16 cellular contexts compared by ENCODE assay signal in the genomic region with DNA sequence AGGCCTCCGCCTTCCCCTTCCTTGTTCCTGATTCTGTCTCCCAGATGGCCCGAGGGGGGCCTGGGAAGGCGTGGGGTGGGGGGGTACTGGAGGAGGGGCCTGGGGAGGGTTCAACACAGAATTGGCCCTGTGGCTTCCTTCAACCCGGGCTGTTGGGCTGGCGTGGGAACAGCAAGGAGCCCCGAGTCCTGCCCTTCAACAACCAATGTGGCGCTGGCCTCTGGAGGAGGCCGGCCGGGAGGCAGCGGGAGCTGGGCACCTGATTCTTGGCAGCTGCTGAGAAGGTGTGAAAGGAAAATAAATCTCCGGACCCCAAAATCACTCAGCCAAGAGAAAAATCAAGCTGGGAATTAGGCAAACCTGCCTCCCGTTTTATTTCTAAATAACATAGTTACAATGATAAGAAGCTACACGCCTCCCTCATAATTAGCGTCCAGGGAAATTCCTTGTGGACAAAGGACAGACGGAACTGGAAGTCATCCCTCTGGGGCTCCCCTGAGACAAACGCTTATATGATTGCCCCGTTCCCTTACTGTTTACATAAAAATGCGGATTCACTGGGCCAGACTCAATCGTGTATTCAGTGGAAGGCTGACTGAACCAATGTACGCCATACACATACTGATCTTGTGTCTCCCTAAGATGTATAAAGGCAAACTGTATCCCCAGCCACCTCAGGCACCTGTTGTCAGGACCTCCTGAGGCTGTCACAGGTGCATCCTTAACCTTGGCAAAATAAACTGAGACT. TPM values are rescaled to one million over a fixed set of nuclear protein-coding genes. Genes with fewer than 3 reads are reported as not detected.
DNase-seq lines count a peak whose midpoint lies in the region; ATAC-seq, FAIRE-seq and TF ChIP-seq lines count a peak whose summit lies in the region.
"Had no signal": no experiment of that assay in that cellular context is flagged by ENCODE, and none has a peak within 500 bp of the region (broad histone marks: within the 10 kb centered on the region; RNA-seq: fewer than 3 reads in every experiment).

No MANE protein-coding gene starts in this region.

- H3K27ac ChIP-seq in Karpas-422 (ENCODE audit: low read length) (no peak overlapping the region), K562 (ENCODE audit: extremely low read depth, low read depth, low read length) (peak overlapping the region; percentile 94; the same call in 1 of the 3 replicates), sigmoid colon (peak overlapping the region in 3 of 4 donors; percentile 91 to 96 (median 96))

- no peak for FAIRE-seq in K562 (lab: Jason Lieb, UNC)

- H3K9ac ChIP-seq in Karpas-422 (ENCODE audit: low read length) (no peak overlapping the region), K562 (ENCODE audit: insufficient read depth in 1 of 2, low read depth in 2 of 2, low read length in 2 of 2) (peak overlapping the region in 1 of 2 experiments; percentile 99; a peak in 3 of 4 replicates)

- H3K9me1 ChIP-seq in K562 (ENCODE audit: control insufficient read depth, insufficient read depth, low read length) = no peaks in the 10 kb centered on the region

- H3K27me3 ChIP-seq in Karpas-422 (ENCODE audit: low read length) (no peaks in the 10 kb centered on the region), K562 (ENCODE audit: control insufficient read depth in 2 of 2, insufficient read depth in 2 of 2, low read length in 2 of 2) (no peaks in the 10 kb centered on the region), sigmoid colon (no peaks in the 10 kb centered on the region)
- H3K27me3 ChIP-seq: breast epithelium, left lung, testis had no signal

- TF ChIP-seq EP300 in K562 (IDR thresholded peaks at IDR 0.05; ENCODE audit: low read length) = no peak
- TF ChIP-seq EP300 in sigmoid colon (IDR thresholded peaks at IDR 0.05) = no peak

- peaks cover 15% of the 10 kb centered on the region for H3K4me1 Mint-ChIP-seq in activated CD4-positive, alpha-beta T cell treated with anti-CD3 and anti-CD28 coated beads, Interleukin-2, amount 10 ng/mL, durations not matched to agents 24 days and 14 days
- H3K4me1 Mint-ChIP-seq in MCF 10A (ENCODE audit: insufficient read depth, unreplicated experiment) = peaks cover 5% of the 10 kb centered on the region

- DNase-seq in activated CD4-positive, alpha-beta T cell treated with anti-CD3 and anti-CD28 coated beads, Interleukin-2, amount 10 ng/mL, durations not matched to agents 24 days and 14 days = no peak
- no peak for DNase-seq in activated CD4-positive, alpha-beta T cell treated with anti-CD3 and anti-CD28 coated beads, Interleukin-2, amount 50 U/mL, for 4 hours
- peak; percentile 59 for DNase-seq in Karpas-422
- no peak for DNase-seq in K562 (ENCODE audit: extremely low read depth in 1 of 4, low spot score in 3 of 4)
- DNase-seq in sigmoid colon = no peak
- DNase-seq in MCF 10A (ENCODE audit: unreplicated experiment) = no peak
- DNase-seq in OCI-M2 (lab: John Stamatoyannopoulos, UW; ENCODE audit: unreplicated experiment) = no peak
- DNase-seq: activated effector memory CD4-positive, alpha-beta T cell treated with anti-CD3 and anti-CD28 coated beads, Interleukin-2, amount 50 U/mL, for 16 hours; naive B cell; NCI-H2081 treated with DMSO at 0.1 percent for 48 hours; NCI-H82; testis had no signal

- H3K9me3 Mint-ChIP-seq in activated CD4-positive, alpha-beta T cell treated with anti-CD3 and anti-CD28 coated beads, Interleukin-2, amount 10 ng/mL, durations not matched to agents 24 days and 14 days = no peaks in the 10 kb centered on the region
- no peaks in the 10 kb centered on the region for H3K9me3 Mint-ChIP-seq in MCF 10A (ENCODE audit: unreplicated experiment)
- H3K9me3 Mint-ChIP-seq: naive B cell; T-helper 1 cell treated with Interleukin-12 subunit alpha and Interleukin-12 subunit beta and Interleukin-4 antibody, amounts not matched to agents 30 μg/mL and 1 μg/mL, for 36 hours had no signal

- H4K20me1 ChIP-seq in Karpas-422 (ENCODE audit: insufficient read depth, low read depth, low read length) (peaks cover 27% of the 10 kb centered on the region; the same call in 1 of the 2 replicates), K562 (replicated peaks; ENCODE audit: control insufficient read depth, insufficient read depth, low read length) (peaks cover 24% of the 10 kb centered on the region; the same call in 1 of the 2 replicates)

- H3K36me3 ChIP-seq in Karpas-422 (ENCODE audit: insufficient read depth, low read length) (peaks cover 15% of the 10 kb centered on the region; the same call in 1 of the 2 replicates), K562 (ENCODE audit: control insufficient read depth, insufficient read depth, low read length) (peaks cover 25% of the 10 kb centered on the region; the same call in 2 of the 3 replicates), sigmoid colon (peaks cover 0 to 16% (median 5%) of the 10 kb centered on the region in 4 donors)
- H3K36me3 ChIP-seq: breast epithelium had no signal

- H3K79me2 ChIP-seq in Karpas-422 (ENCODE audit: low read length) (peaks cover 17% of the 10 kb centered on the region), K562 (ENCODE audit: control insufficient read depth, insufficient read depth, low read length) (peaks cover 31% of the 10 kb centered on the region)

- ATAC-seq in K562 (no peak), GM21723 (IDR thresholded peaks at IDR 0.05; ENCODE audit: unreplicated experiment) (no peak)
- ATAC-seq: left lung had no signal

- H3K9me3 ChIP-seq in Karpas-422 (ENCODE audit: low read length) (peaks cover 3% of the 10 kb centered on the region), K562 (replicated peaks; ENCODE audit: control insufficient read depth, insufficient read depth, low read depth, low read length) (no peaks in the 10 kb centered on the region), sigmoid colon (no peaks in the 10 kb centered on the region)
- H3K9me3 ChIP-seq: breast epithelium, left lung, testis had no signal

- BruUV-seq in K562 (replicated peaks; lab: Mats Ljungman, UMichigan) (no TSS peak), MCF 10A (replicated peaks; lab: Mats Ljungman, UMichigan) (no TSS peak)

- H3K4me3 ChIP-seq in Karpas-422 (ENCODE audit: low read length) = no peak overlapping the region
- H3K4me3 ChIP-seq in K562 = no peak overlapping the region
- H3K4me3 ChIP-seq in sigmoid colon = no peak overlapping the region

- POLR2A ChIA-PET in K562 (lab: Yijun Ruan, JAX) = interaction anchor here (1.4 kb wide), 1 partner anchor 19 kb away, joined by 3 read pairs; no protein-coding TSS in a partner anchor
- POLR2A ChIA-PET in MCF 10A (lab: Yijun Ruan, JAX) = interaction anchor here (0.9 to 4.1 kb wide), 5 partner anchors 10 to 403 kb away, joined by 4 to 42 read pairs (median 8); a partner anchor contains a TSS

- H3K9me2 ChIP-seq in Karpas-422 (replicated peaks; ENCODE audit: insufficient read depth, low read length) = no peaks in the 10 kb centered on the region

- intact Hi-C loops in activated CD4-positive, alpha-beta T cell treated with anti-CD3 and anti-CD28 coated beads, Interleukin-2, amount 10 ng/mL, durations not matched to agents 24 days and 14 days (cut with micrococcal nuclease) = loop anchor here (2.0 to 5.0 kb wide), 2 partner anchors 31 to 404 kb away; a partner anchor contains a TSS
- intact Hi-C loops in K562 (cut with micrococcal nuclease) = loop anchor here (2.0 to 10.0 kb wide), 6 partner anchors 43 to 694 kb away; a partner anchor contains a TSS
- intact Hi-C loops in sigmoid colon (cut with DNase I) = loop anchor here (2.0 to 5.0 kb wide), 2 partner anchors 129 to 403 kb away; a partner anchor contains a TSS
- intact Hi-C loops in MCF 10A (cut with micrococcal nuclease) = no loop called here

- no peak for TF ChIP-seq RAD21 in K562 (CRISPR knock-in tag; conservative IDR thresholded peaks at IDR 0.05 in 1 of 2, IDR thresholded peaks at IDR 0.05 in 1 of 2)

- H3K4me1 ChIP-seq in Karpas-422 (ENCODE audit: low read length) = peaks cover 26% of the 10 kb centered on the region
- H3K4me1 ChIP-seq in K562 (replicated peaks in 1 of 2; ENCODE audit: control insufficient read depth in 2 of 2, insufficient read depth in 2 of 2, low read length in 2 of 2) = peaks cover 14 to 82% of the 10 kb centered on the region in 2 experiments
- peaks cover 0 to 36% (median 28%) of the 10 kb centered on the region in 4 donors for H3K4me1 ChIP-seq in sigmoid colon

- no peak for TF ChIP-seq CTCF in K562 (IDR thresholded peaks at IDR 0.05 in 2 of 3, conservative IDR thresholded peaks at IDR 0.05 in 1 of 3; ENCODE audit: insufficient read depth in 2 of 3, low read depth in 1 of 3, low read length in 3 of 3)
- no peak for TF ChIP-seq CTCF in sigmoid colon (IDR thresholded peaks at IDR 0.05)
- TF ChIP-seq CTCF in MCF 10A (IDR thresholded peaks at IDR 0.05; ENCODE audit: unreplicated experiment) = no peak

- H3K4me2 ChIP-seq in Karpas-422 (ENCODE audit: low read depth, low read length, poor library complexity, severe bottlenecking) = no peak overlapping the region
- no peak overlapping the region for H3K4me2 ChIP-seq in K562 (ENCODE audit: insufficient read depth, low read length)

- no peak overlapping the region for H3K27ac Mint-ChIP-seq in activated CD4-positive, alpha-beta T cell treated with anti-CD3 and anti-CD28 coated beads, Interleukin-2, amount 10 ng/mL, durations not matched to agents 24 days and 14 days
- no peak overlapping the region for H3K27ac Mint-ChIP-seq in MCF 10A (ENCODE audit: low read depth, unreplicated experiment)

- H3K36me3 Mint-ChIP-seq in activated CD4-positive, alpha-beta T cell treated with anti-CD3 and anti-CD28 coated beads, Interleukin-2, amount 10 ng/mL, durations not matched to agents 24 days and 14 days (ENCODE audit: low read depth) = peaks cover 19% of the 10 kb centered on the region
- H3K36me3 Mint-ChIP-seq in MCF 10A (ENCODE audit: insufficient read depth, unreplicated experiment) = peaks cover 29% of the 10 kb centered on the region
- H3K36me3 Mint-ChIP-seq: naive B cell had no signal

- TF ChIP-seq POLR2A in K562 (conservative IDR thresholded peaks at IDR 0.05) (no peak), sigmoid colon (IDR thresholded peaks at IDR 0.05) (no peak)

- H3K4me3 Mint-ChIP-seq in activated CD4-positive, alpha-beta T cell treated with anti-CD3 and anti-CD28 coated beads, Interleukin-2, amount 10 ng/mL, durations not matched to agents 24 days and 14 days = peak overlapping the region; percentile 44
- H3K4me3 Mint-ChIP-seq in MCF 10A (ENCODE audit: unreplicated experiment) = no peak overlapping the region

- 89% methylated on average over 14 of the region's 20 CpGs for WGBS in K562 (ENCODE audit: insufficient coverage, low coverage, missing lambda C conversion rate)
- 19 to 67% methylated on average over 20 of the region's 20 CpGs for WGBS in sigmoid colon, 2 donors

- CTCF ChIA-PET in K562 (lab: Yijun Ruan, JAX; ENCODE audit: low intra/inter-chr PET ratio) = interaction anchor here (1.9 kb wide), 1 partner anchor 354 kb away, joined by 16 read pairs; no protein-coding TSS in a partner anchor
- CTCF ChIA-PET in MCF 10A (lab: Yijun Ruan, JAX) = interaction anchor here (0.8 to 6.2 kb wide), 4 partner anchors 34 to 353 kb away, joined by 4 to 47 read pairs (median 8); a partner anchor contains a TSS

- H3K27me3 Mint-ChIP-seq in activated CD4-positive, alpha-beta T cell treated with anti-CD3 and anti-CD28 coated beads, Interleukin-2, amount 10 ng/mL, durations not matched to agents 24 days and 14 days = no peaks in the 10 kb centered on the region
- H3K27me3 Mint-ChIP-seq in MCF 10A (ENCODE audit: insufficient read depth, unreplicated experiment) = no peaks in the 10 kb centered on the region
- H3K27me3 Mint-ChIP-seq: naive B cell had no signal

- in situ Hi-C loops in K562 (cut with MboI) = loop anchor here (5.0 to 10.0 kb wide), 2 partner anchors 354 to 401 kb away; a partner anchor contains a TSS

- H2AFZ ChIP-seq in Karpas-422 (ENCODE audit: low read length) = no peak overlapping the region
- no peak overlapping the region for H2AFZ ChIP-seq in K562 (ENCODE audit: low read depth, low read length)

RNA-seq across cellular contexts. Expression of a gene that starts 1.8 kb away (rescaled TPM):
- 312 and 314 TPM in 2 replicates for total RNA-seq in activated CD4-positive, alpha-beta T cell treated with anti-CD3 and anti-CD28 coated beads, Interleukin-2, amount 10 ng/mL, durations not matched to agents 24 days and 14 days
- 193 and 232 TPM in 2 replicates for total RNA-seq in Karpas-422 (2014; rRNA removed; shearing (Covaris generic); ENCODE audit: low replicate concordance)
- 35.4 and 135 TPM in 2 replicates for total RNA-seq in K562 (2011; cell fraction: chromatin; rRNA removed; ENCODE audit: low replicate concordance)
- 138 and 183 TPM in 2 replicates for total RNA-seq in K562 (2011; cell fraction: nucleolus; rRNA removed)
- 82.7 and 89.3 TPM in 2 replicates for total RNA-seq in K562 (2011; cell fraction: nucleoplasm; rRNA removed)
- total RNA-seq in K562 (2014; rRNA removed) (409 and 555 TPM in 2 replicates), K562 (2014; rRNA removed; fragmentation: Illumina TruSeq; extraction: Trizol) (86.2 and 129 TPM in 2 replicates), K562 (2015; rRNA removed; fragmentation: Illumina TruSeq; extraction: Trizol) (213 and 224 TPM in 2 replicates), K562 (2021) (340 and 359 TPM in 2 replicates), sigmoid colon (10 to 100 TPM; 56.6 to 78.3 (median 62.5) TPM), MCF 10A (2022) (231 and 248 TPM in 2 replicates)
- polyA plus RNA-seq in K562 (2011; rRNA removed) (146 and 234 TPM in 2 replicates), K562 (2014; fragmentation: Illumina TruSeq; extraction: Trizol) (94.4 and 200 TPM in 2 replicates), K562 (2014; fragmentation: Nextera tagmentation; extraction: Ambion mirVana) (100 to 1,000 TPM in 1 of 2 experiments, 10 to 100 TPM in 1; 41.7 to 116 TPM), K562 (2014; rRNA removed) (354 and 422 TPM in 2 replicates), sigmoid colon (100 to 1,000 TPM; 245 to 329 (median 294) TPM)
- polyA plus RNA-seq in K562 (2011; cell fraction: cytosol; rRNA removed) = 130 and 287 TPM in 2 replicates
- polyA plus RNA-seq in K562 (2011; cell fraction: nucleus; rRNA removed) = 161 and 192 TPM in 2 replicates
- polyA plus RNA-seq in K562 (2012) = 290 and 337 TPM in 2 replicates
- polyA minus RNA-seq in K562 (2011; rRNA and poly(A)+ RNA removed) = 17.6 and 29.0 TPM in 2 replicates
- polyA minus RNA-seq in K562 (2011; cell fraction: cytosol; rRNA and poly(A)+ RNA removed) = 127 and 142 TPM in 2 replicates
- polyA minus RNA-seq in K562 (2011; cell fraction: nucleus; rRNA and poly(A)+ RNA removed) = 49.9 and 62.3 TPM in 2 replicates

RNA-seq across cellular contexts. Expression of a gene that starts 10.0 kb away (rescaled TPM):
- total RNA-seq in activated CD4-positive, alpha-beta T cell treated with anti-CD3 and anti-CD28 coated beads, Interleukin-2, amount 10 ng/mL, durations not matched to agents 24 days and 14 days = 93.2 and 98.3 TPM in 2 replicates
- 20.4 and 40.3 TPM in 2 replicates for total RNA-seq in Karpas-422 (2014; rRNA removed; shearing (Covaris generic); ENCODE audit: low replicate concordance)
- total RNA-seq in K562 (2011; cell fraction: chromatin; rRNA removed; ENCODE audit: low replicate concordance) = 14.1 and 55.6 TPM in 2 replicates
- total RNA-seq in K562 (2011; cell fraction: nucleolus; rRNA removed) = 67.5 and 87.8 TPM in 2 replicates
- total RNA-seq in K562 (2011; cell fraction: nucleoplasm; rRNA removed) = 29.4 and 38.8 TPM in 2 replicates
- total RNA-seq in K562 (2014; rRNA removed) (114 and 119 TPM in 2 replicates), K562 (2014; rRNA removed; fragmentation: Illumina TruSeq; extraction: Trizol) (3.4 and 4.4 TPM in 2 replicates), K562 (2015; rRNA removed; fragmentation: Illumina TruSeq; extraction: Trizol) (14.4 and 17.9 TPM in 2 replicates), K562 (2021) (173 and 178 TPM in 2 replicates), sigmoid colon (1 to 10 TPM in 1 of 4 donors, under 1 TPM in 2, not detected in 1; 0.71 to 3.0 (median 0.81) TPM), MCF 10A (2022) (5.3 and 16.6 TPM in 2 replicates)
- polyA plus RNA-seq in K562 (2011; rRNA removed) (14.2 and 29.4 TPM in 2 replicates), K562 (2014; fragmentation: Illumina TruSeq; extraction: Trizol) (9.3 and 47.1 TPM in 2 replicates), K562 (2014; fragmentation: Nextera tagmentation; extraction: Ambion mirVana) (1 to 10 TPM in 1 of 2 experiments, under 1 TPM in 1; 0.92 to 1.6 TPM), K562 (2014; rRNA removed) (53.6 and 65.8 TPM in 2 replicates), sigmoid colon (10 to 100 TPM in 1 of 3 donors, 1 to 10 TPM in 2; 3.6 to 17.4 (median 6.9) TPM)
- 48.5 and 101 TPM in 2 replicates for polyA plus RNA-seq in K562 (2011; cell fraction: cytosol; rRNA removed)
- polyA plus RNA-seq in K562 (2011; cell fraction: nucleus; rRNA removed) = 38.4 and 58.3 TPM in 2 replicates
- polyA plus RNA-seq in K562 (2012) = 68.4 and 200 TPM in 2 replicates
- 9.8 and 10.4 TPM in 2 replicates for polyA minus RNA-seq in K562 (2011; rRNA and poly(A)+ RNA removed)
- polyA minus RNA-seq in K562 (2011; cell fraction: cytosol; rRNA and poly(A)+ RNA removed) = 102 and 178 TPM in 2 replicates
- 25.2 and 25.9 TPM in 2 replicates for polyA minus RNA-seq in K562 (2011; cell fraction: nucleus; rRNA and poly(A)+ RNA removed)

RNA-seq across cellular contexts. Expression of a gene that starts 28.6 kb away (rescaled TPM):
- total RNA-seq in activated CD4-positive, alpha-beta T cell treated with anti-CD3 and anti-CD28 coated beads, Interleukin-2, amount 10 ng/mL, durations not matched to agents 24 days and 14 days = 219 and 226 TPM in 2 replicates
- 1.8 and 2.1 TPM in 2 replicates for total RNA-seq in Karpas-422 (2014; rRNA removed; shearing (Covaris generic); ENCODE audit: low replicate concordance)
- total RNA-seq in K562 (2011; cell fraction: chromatin; rRNA removed; ENCODE audit: low replicate concordance) = 759 and 2,233 TPM in 2 replicates
- total RNA-seq in K562 (2011; cell fraction: nucleolus; rRNA removed) = 1,565 and 1,591 TPM in 2 replicates
- 1,027 and 1,219 TPM in 2 replicates for total RNA-seq in K562 (2011; cell fraction: nucleoplasm; rRNA removed)
- total RNA-seq in K562 (2014; rRNA removed) (213 and 305 TPM in 2 replicates), K562 (2014; rRNA removed; fragmentation: Illumina TruSeq; extraction: Trizol) (44.5 and 45.2 TPM in 2 replicates), K562 (2015; rRNA removed; fragmentation: Illumina TruSeq; extraction: Trizol) (97.9 and 113 TPM in 2 replicates), K562 (2021) (354 and 432 TPM in 2 replicates), sigmoid colon (100 to 1,000 TPM in 3 of 4 donors, 10 to 100 TPM in 1; 97.4 to 242 (median 158) TPM), MCF 10A (2022) (193 and 195 TPM in 2 replicates)
- polyA plus RNA-seq in K562 (2011; rRNA removed) (131 and 170 TPM in 2 replicates), K562 (2014; fragmentation: Illumina TruSeq; extraction: Trizol) (146 and 201 TPM in 2 replicates), K562 (2014; fragmentation: Nextera tagmentation; extraction: Ambion mirVana) (1 to 10 TPM; 3.6 to 9.6 TPM), K562 (2014; rRNA removed) (319 and 383 TPM in 2 replicates), sigmoid colon (100 to 1,000 TPM in 1 of 3 donors, 10 to 100 TPM in 2; 18.0 to 169 (median 29.4) TPM)
- polyA plus RNA-seq in K562 (2011; cell fraction: cytosol; rRNA removed) = 143 and 281 TPM in 2 replicates
- 1,334 and 2,777 TPM in 2 replicates for polyA plus RNA-seq in K562 (2011; cell fraction: nucleus; rRNA removed)
- polyA plus RNA-seq in K562 (2012) = 266 and 440 TPM in 2 replicates
- polyA minus RNA-seq in K562 (2011; rRNA and poly(A)+ RNA removed) = 56.6 and 97.2 TPM in 2 replicates
- polyA minus RNA-seq in K562 (2011; cell fraction: cytosol; rRNA and poly(A)+ RNA removed) = 155 and 200 TPM in 2 replicates
- 321 and 450 TPM in 2 replicates for polyA minus RNA-seq in K562 (2011; cell fraction: nucleus; rRNA and poly(A)+ RNA removed)

RNA-seq across cellular contexts. Expression of a gene that starts 43.2 kb away (rescaled TPM):
- total RNA-seq in activated CD4-positive, alpha-beta T cell treated with anti-CD3 and anti-CD28 coated beads, Interleukin-2, amount 10 ng/mL, durations not matched to agents 24 days and 14 days = 23.2 and 23.4 TPM in 2 replicates
- 18.1 and 26.8 TPM in 2 replicates for total RNA-seq in Karpas-422 (2014; rRNA removed; shearing (Covaris generic); ENCODE audit: low replicate concordance)
- total RNA-seq in K562 (2011; cell fraction: chromatin; rRNA removed; ENCODE audit: low replicate concordance) = 69.8 and 180 TPM in 2 replicates
- 70.5 and 71.6 TPM in 2 replicates for total RNA-seq in K562 (2011; cell fraction: nucleolus; rRNA removed)
- 50.8 and 56.2 TPM in 2 replicates for total RNA-seq in K562 (2011; cell fraction: nucleoplasm; rRNA removed)
- total RNA-seq in K562 (2014; rRNA removed) (3.4 and 5.4 TPM in 2 replicates), K562 (2014; rRNA removed; fragmentation: Illumina TruSeq; extraction: Trizol) (2.4 and 4.1 TPM in 2 replicates), K562 (2015; rRNA removed; fragmentation: Illumina TruSeq; extraction: Trizol) (5.6 and 5.9 TPM in 2 replicates), K562 (2021) (12.3 and 13.2 TPM in 2 replicates), sigmoid colon (10 to 100 TPM in 3 of 4 donors, 1 to 10 TPM in 1; 6.7 to 50.4 (median 11.4) TPM), MCF 10A (2022) (26.0 and 31.6 TPM in 2 replicates)
- polyA plus RNA-seq in K562 (2011; rRNA removed) (3.9 and 4.3 TPM in 2 replicates), K562 (2014; fragmentation: Illumina TruSeq; extraction: Trizol) (6.0 and 7.0 TPM in 2 replicates), K562 (2014; fragmentation: Nextera tagmentation; extraction: Ambion mirVana) (under 1 TPM; 0.38 to 0.63 TPM), K562 (2014; rRNA removed) (6.7 and 8.6 TPM in 2 replicates), sigmoid colon (10 to 100 TPM in 1 of 3 donors, 1 to 10 TPM in 2; 6.2 to 32.4 (median 9.0) TPM)
- 3.9 and 9.1 TPM in 2 replicates for polyA plus RNA-seq in K562 (2011; cell fraction: cytosol; rRNA removed)
- polyA plus RNA-seq in K562 (2011; cell fraction: nucleus; rRNA removed) = 20.2 and 34.5 TPM in 2 replicates
- polyA plus RNA-seq in K562 (2012) = 11.1 and 16.0 TPM in 2 replicates
- 1.9 and 3.7 TPM in 2 replicates for polyA minus RNA-seq in K562 (2011; rRNA and poly(A)+ RNA removed)
- 3.2 and 3.3 TPM in 2 replicates for polyA minus RNA-seq in K562 (2011; cell fraction: cytosol; rRNA and poly(A)+ RNA removed)
- 7.0 and 7.8 TPM in 2 replicates for polyA minus RNA-seq in K562 (2011; cell fraction: nucleus; rRNA and poly(A)+ RNA removed)

RNA-seq across cellular contexts. Expression of a gene that starts 43.4 kb away (rescaled TPM):
- total RNA-seq in activated CD4-positive, alpha-beta T cell treated with anti-CD3 and anti-CD28 coated beads, Interleukin-2, amount 10 ng/mL, durations not matched to agents 24 days and 14 days = 62.1 and 67.1 TPM in 2 replicates
- 58.0 and 84.6 TPM in 2 replicates for total RNA-seq in Karpas-422 (2014; rRNA removed; shearing (Covaris generic); ENCODE audit: low replicate concordance)
- 43.1 and 83.7 TPM in 2 replicates for total RNA-seq in K562 (2011; cell fraction: chromatin; rRNA removed; ENCODE audit: low replicate concordance)
- 64.3 and 69.7 TPM in 2 replicates for total RNA-seq in K562 (2011; cell fraction: nucleolus; rRNA removed)
- total RNA-seq in K562 (2011; cell fraction: nucleoplasm; rRNA removed) = 53.0 and 53.7 TPM in 2 replicates
- total RNA-seq in K562 (2014; rRNA removed) (60.4 and 77.5 TPM in 2 replicates), K562 (2014; rRNA removed; fragmentation: Illumina TruSeq; extraction: Trizol) (92.6 and 126 TPM in 2 replicates), K562 (2015; rRNA removed; fragmentation: Illumina TruSeq; extraction: Trizol) (61.1 and 69.1 TPM in 2 replicates), K562 (2021) (89.1 and 92.6 TPM in 2 replicates), sigmoid colon (10 to 100 TPM; 30.7 to 42.1 (median 39.3) TPM), MCF 10A (2022) (35.6 and 42.6 TPM in 2 replicates)
- polyA plus RNA-seq in K562 (2011; rRNA removed) (124 and 163 TPM in 2 replicates), K562 (2014; fragmentation: Illumina TruSeq; extraction: Trizol) (97.5 and 104 TPM in 2 replicates), K562 (2014; fragmentation: Nextera tagmentation; extraction: Ambion mirVana) (100 to 1,000 TPM; 345 to 398 TPM), K562 (2014; rRNA removed) (92.4 and 99.1 TPM in 2 replicates), sigmoid colon (10 to 100 TPM; 42.1 to 56.5 (median 46.0) TPM)
- 94.2 and 150 TPM in 2 replicates for polyA plus RNA-seq in K562 (2011; cell fraction: cytosol; rRNA removed)
- polyA plus RNA-seq in K562 (2011; cell fraction: nucleus; rRNA removed) = 96.2 and 120 TPM in 2 replicates
- 69.9 and 168 TPM in 2 replicates for polyA plus RNA-seq in K562 (2012)
- polyA minus RNA-seq in K562 (2011; rRNA and poly(A)+ RNA removed) = 28.3 and 55.3 TPM in 2 replicates
- polyA minus RNA-seq in K562 (2011; cell fraction: cytosol; rRNA and poly(A)+ RNA removed) = 24.9 and 30.9 TPM in 2 replicates
- polyA minus RNA-seq in K562 (2011; cell fraction: nucleus; rRNA and poly(A)+ RNA removed) = 30.4 and 33.3 TPM in 2 replicates

Comparison
In these comparisons a context has a peak if more than half of its experiments do, and no peak if none do; other contexts are left out.
1. RNA of a gene that starts 28.6 kb away (total RNA-seq): 219 to 226 TPM in activated CD4-positive, alpha-beta T cell treated with anti-CD3 and anti-CD28 coated beads, Interleukin-2, amount 10 ng/mL, durations not matched to agents 24 days and 14 days, 44.5 to 2,233 TPM in K562, 193 to 195 TPM in MCF 10A and 97.4 to 242 TPM in sigmoid colon; 1.8 to 2.1 TPM in Karpas-422; every median in the first group is over 10 times any median in the second.